In the genomic region with DNA sequence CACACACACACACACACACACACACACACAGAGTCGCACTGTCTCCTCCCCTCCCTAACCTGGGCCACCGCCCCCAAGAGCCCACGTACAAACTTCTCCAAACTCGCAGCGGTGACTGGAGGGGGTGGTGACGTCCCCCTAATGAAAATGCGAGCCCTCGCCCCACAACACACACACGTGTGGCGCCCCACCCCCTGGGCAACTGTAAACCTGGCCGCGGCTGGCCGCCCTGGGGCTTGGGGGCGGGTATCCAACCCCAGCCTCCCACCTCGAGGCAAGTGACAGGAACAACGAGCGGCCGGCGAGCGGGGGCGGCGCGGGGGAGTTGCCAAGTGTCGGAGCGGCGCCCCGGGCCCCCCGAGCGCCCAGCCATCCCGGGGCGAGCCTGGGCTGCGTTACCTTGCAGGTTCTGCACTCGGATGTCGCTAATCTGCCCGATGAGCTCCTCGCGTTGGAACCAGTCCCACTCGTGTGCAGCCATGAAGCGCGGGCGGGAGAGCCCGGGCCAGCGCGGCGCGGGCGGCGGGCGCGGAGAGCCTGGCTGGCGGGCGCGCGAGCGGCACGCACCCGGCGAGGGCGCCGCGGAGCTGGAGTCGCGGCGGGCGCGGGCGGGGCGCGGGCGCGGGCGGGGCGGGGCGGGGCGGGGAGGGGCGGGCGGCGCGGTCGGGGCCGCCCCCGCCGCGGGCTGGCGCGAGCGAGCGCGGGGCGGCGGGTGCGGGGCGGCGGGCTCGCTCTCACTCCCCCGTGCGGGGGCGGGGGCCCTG, we compare ENCODE assay signal across 8 cellular contexts. TPM values are rescaled to one million over a fixed set of nuclear protein-coding genes. Genes with fewer than 3 reads are reported as not detected.
DNase-seq lines count a peak whose midpoint lies in the region; ATAC-seq and TF ChIP-seq lines count a peak whose summit lies in the region.

Gene CLMN (minus strand): TSS at position 597 of the 764 bp plus-strand sequence. CDS start 116 bp downstream, at position 481.

- intact Hi-C loops in body of pancreas (cut with DNase I) = no loop called here
- intact Hi-C loops in spleen (cut with DNase I; ENCODE audit: low total_unique reads) = no loop called here

- DNase-seq in DMS79 (lab: John Stamatoyannopoulos, UW) = peak; percentile 23
- no peak for DNase-seq in DMS79 treated with DMSO at 0.1 percent for 48 hours (lab: John Stamatoyannopoulos, UW)
- peak; percentile 69 to 71 for DNase-seq in SJCRH30
- DNase-seq in body of pancreas = peak; percentile 67 to 74 (median 69)
- peak; percentile 84 for DNase-seq in iPS-NIHi7 (ENCODE audit: extremely low spot score)
- DNase-seq in spleen = peak; percentile 89
- no peak for DNase-seq in SHP77 (lab: John Stamatoyannopoulos, UW)

- H3K36me3 ChIP-seq in SJCRH30 (no peaks in the 10 kb centered on the region), body of pancreas (replicated peaks in 1 of 2; ENCODE audit: insufficient read depth in 1 of 2, low read depth in 2 of 2) (no peaks in the 10 kb centered on the region), spleen (no peaks in the 10 kb centered on the region)

- H3K4me3 ChIP-seq in SJCRH30 (peak within 1 kb of the TSS; percentile 79), body of pancreas (peak within 1 kb of the TSS; percentile 26 to 86), spleen (peak within 1 kb of the TSS; percentile 56 to 95 (median 70))

- ATAC-seq in HG02885 (IDR thresholded peaks at IDR 0.05; ENCODE audit: poor library complexity, unreplicated experiment) (peak; percentile 58), body of pancreas (peak; percentile 79)

- WGBS in body of pancreas, 2 donors = 0 to 1% methylated on average over 5 to 52 of the region's 98 CpGs
- WGBS in spleen, 5 donors = 0 to 1% (median 1%) methylated on average over 14 to 98 of the region's 98 CpGs

- H3K27ac ChIP-seq in SJCRH30 = peak within 1 kb of the TSS; percentile 67
- H3K27ac ChIP-seq in body of pancreas = peak within 1 kb of the TSS; percentile 86 to 96 (median 90)
- peak within 1 kb of the TSS in 5 of 8 donors; percentile 51 to 83 (median 69) for H3K27ac ChIP-seq in spleen

- TF ChIP-seq CTCF in body of pancreas (IDR thresholded peaks at IDR 0.05) (peak in 1 of 7 experiments; percentile 17), spleen (IDR thresholded peaks at IDR 0.05 in 8 of 11, conservative IDR thresholded peaks at IDR 0.05 in 3 of 11) (no peak)

- H3K9me3 ChIP-seq in SJCRH30 (replicated peaks) (no peaks in the 10 kb centered on the region), body of pancreas (no peaks in the 10 kb centered on the region), spleen (no peaks in the 10 kb centered on the region)

- TF ChIP-seq POLR2A in body of pancreas (IDR thresholded peaks at IDR 0.05) = peak; percentile 45 to 63 (median 59)
- no peak for TF ChIP-seq POLR2A in spleen (IDR thresholded peaks at IDR 0.05)

- H3K4me1 ChIP-seq in SJCRH30 = peaks cover 50% of the 10 kb centered on the region
- peaks cover 68% of the 10 kb centered on the region for H3K4me1 ChIP-seq in body of pancreas
- peaks cover 3 to 53% (median 21%) of the 10 kb centered on the region in 6 donors for H3K4me1 ChIP-seq in spleen

- H3K27me3 ChIP-seq in SJCRH30 (no peaks in the 10 kb centered on the region), body of pancreas (no peaks in the 10 kb centered on the region), spleen (replicated peaks in 1 of 7) (peaks cover 0 to 27% (median 0%) of the 10 kb centered on the region in 7 donors)

RNA-seq across cellular contexts. Expression of gene CLMN, which starts in this region (rescaled TPM):
- total RNA-seq in SJCRH30 (2014; rRNA removed; shearing (Covaris generic)) = 24.7 and 29.0 TPM in 2 replicates
- total RNA-seq in body of pancreas (10 to 100 TPM; 53.7 to 54.7 TPM), spleen (10 to 100 TPM; 13.3 to 21.4 (median 16.2) TPM)
- polyA plus RNA-seq in spleen = 1 to 10 TPM; 2.7 to 5.0 (median 4.7) TPM

Comparison
In these comparisons a context has a peak if more than half of its experiments do, and no peak if none do; other contexts are left out.
1. DNase-seq: peak in DMS79 (single experiment), SJCRH30 (2 of 2), body of pancreas (4 of 4), iPS-NIHi7 (single experiment) and spleen (single experiment); none in DMS79 treated with DMSO at 0.1 percent for 48 hours (single experiment) and SHP77 (0 of 2).
2. POLR2A ChIP-seq: peak in body of pancreas (3 of 3); none in spleen (0 of 3).
3. Peak in every context shown above with its lines, with median percentiles within 50 percentile points of each other: H3K27ac ChIP-seq and H3K4me3 ChIP-seq.